1 cellular context compared by ENCODE assay signal in genomic region chr2:117523267-117523666, GRCh38.
TF ChIP-seq lines count a peak whose summit lies in the region.

No MANE protein-coding gene starts in this region.

TF ChIP-seq in WTC11, 78 proteins besides CTCF, POLR2A, EP300 and RAD21 (continued from another document):
- TF ChIP-seq CDX4 (CRISPR knock-in tag; IDR thresholded peaks at IDR 0.05; ENCODE audit: borderline replicate concordance) (no peak), ESRRA (CRISPR knock-in tag; IDR thresholded peaks at IDR 0.05; ENCODE audit: borderline replicate concordance) (no peak), GABPB1 (CRISPR knock-in tag; IDR thresholded peaks at IDR 0.05) (no peak), MXD4 (CRISPR knock-in tag; IDR thresholded peaks at IDR 0.05; ENCODE audit: borderline replicate concordance) (no peak), SP1 (CRISPR knock-in tag; conservative IDR thresholded peaks at IDR 0.05) (no peak), ZNF263 (CRISPR knock-in tag; IDR thresholded peaks at IDR 0.05; ENCODE audit: low read depth) (no peak), SMAD3 (CRISPR knock-in tag; IDR thresholded peaks at IDR 0.05; ENCODE audit: borderline replicate concordance) (no peak)
TF ChIP-seq in WTC11: peak in this region for 0.
